Comparison of ENCODE assay signal across 25 cellular contexts in genomic region chr1:105437847-105438246, GRCh38.
"Had no signal": no experiment of that assay in that cellular context is flagged by ENCODE, and none has a peak within 500 bp of the region (broad histone marks: within the 10 kb centered on the region; RNA-seq: fewer than 3 reads in every experiment).

No MANE protein-coding gene starts in this region.

- H3K36me3 ChIP-seq: MG63, SJCRH30 had no signal

- DNase-seq: IMR-90; Karpas-422; KG1; MG63; NCI-H1092 treated with DMSO at 0.1 percent for 48 hours; NCI-H1436; NCI-H187; NCI-H2029; NCI-H2081 treated with DMSO at 0.1 percent for 48 hours; NCI-H2171; NCI-H226; NCI-H446; NCI-H510A; NCI-H524 treated with DMSO at 0.1 percent for 48 hours; NCI-H69; NCI-H774; NK-92 treated with Interleukin-12 subunit alpha and Interleukin-12 subunit beta, amount 100 ng/mL, for 24 hours; PC-3; SHP77 treated with DMSO at 0.1 percent for 48 hours; SJCRH30 had no signal

- H3K4me3 ChIP-seq: MG63, SJCRH30 had no signal

- H3K27ac ChIP-seq: RWPE1, SJCRH30 had no signal

- H3K4me1 ChIP-seq: SJCRH30 had no signal

- ATAC-seq: HepG2, Panc1, PC-3, Right ventricle myocardium inferior, SK-N-SH treated with all-trans-retinoic acid at 6 μM for 48 hours had no signal

- H3K9me3 ChIP-seq: MG63, SJCRH30 had no signal

- H3K27me3 ChIP-seq: MG63, SJCRH30 had no signal
